Comparison of ENCODE assay signal across 8 cellular contexts in the genomic region with DNA sequence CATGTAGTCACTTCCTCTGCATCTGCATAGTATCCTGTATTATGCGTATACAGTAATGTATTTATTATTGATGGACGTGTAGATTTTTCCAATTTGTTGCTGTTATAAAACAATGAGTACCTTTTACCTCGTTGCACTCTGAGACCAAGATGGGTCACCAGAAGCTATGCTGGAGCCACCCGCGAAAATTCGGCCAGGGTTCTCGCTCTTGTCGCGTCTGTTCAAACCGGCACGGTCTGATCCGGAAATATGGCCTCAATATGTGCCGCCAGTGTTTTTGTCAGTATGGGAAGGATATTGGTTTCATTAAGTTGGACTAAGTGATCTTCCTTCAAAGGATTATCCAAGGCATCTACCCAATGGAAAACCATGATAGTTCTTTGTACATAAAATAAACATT. TPM values are rescaled to one million over a fixed set of nuclear protein-coding genes. Genes with fewer than 3 reads are reported as not detected.
DNase-seq lines count a peak whose midpoint lies in the region; TF ChIP-seq lines count a peak whose summit lies in the region.

No MANE protein-coding gene starts in this region.

- H3K9ac ChIP-seq in mammary epithelial cell (ENCODE audit: insufficient read depth, low read length): peak overlapping the region; percentile 91

- H4K20me1 ChIP-seq in mammary epithelial cell (ENCODE audit: insufficient read depth, low read length): no peaks in the 10 kb centered on the region

- H3K9me3 ChIP-seq in BE2C: no peaks in the 10 kb centered on the region
- no peaks in the 10 kb centered on the region for H3K9me3 ChIP-seq in mammary epithelial cell (replicated peaks; ENCODE audit: insufficient read depth, low read length)
- H3K9me3 ChIP-seq in muscle layer of duodenum (ENCODE audit: control insufficient read depth in 1 of 2, low read length in 2 of 2): no peaks in the 10 kb centered on the region

- WGBS in mammary epithelial cell (ENCODE audit: low coverage, missing lambda C conversion rate): 9% methylated on average over 13 of the region's 13 CpGs

- DNase-seq in BE2C (no peak), KBM-7 (peak; percentile 11), mammary epithelial cell (no peak), glomerular visceral epithelial cell (ENCODE audit: extremely low spot score) (no peak), D341Med (ENCODE audit: low spot score) (no peak), GM03348 (ENCODE audit: low spot score) (no peak), NCI-H128 (lab: John Stamatoyannopoulos, UW; ENCODE audit: unreplicated experiment) (no peak)

- peaks cover 76% of the 10 kb centered on the region for H3K79me2 ChIP-seq in mammary epithelial cell (ENCODE audit: insufficient read depth, low read length)

- no peaks in the 10 kb centered on the region for H3K27me3 ChIP-seq in BE2C
- no peaks in the 10 kb centered on the region for H3K27me3 ChIP-seq in mammary epithelial cell (ENCODE audit: insufficient read depth, low read length)
- no peaks in the 10 kb centered on the region for H3K27me3 ChIP-seq in muscle layer of duodenum (ENCODE audit: low read depth, low read length)

- peak overlapping the region; percentile 95 for H3K4me2 ChIP-seq in mammary epithelial cell (ENCODE audit: insufficient read depth, low read depth, low read length)

- no peaks in the 10 kb centered on the region for H3K4me1 ChIP-seq in BE2C
- H3K4me1 ChIP-seq in mammary epithelial cell (ENCODE audit: insufficient read depth, low read length): peaks cover 5% of the 10 kb centered on the region
- peaks cover 11 to 61% of the 10 kb centered on the region in 2 donors for H3K4me1 ChIP-seq in muscle layer of duodenum (ENCODE audit: control insufficient read depth in 1 of 2, insufficient read depth in 2 of 2, low read length in 2 of 2)

- CTCF ChIA-PET in mammary epithelial cell (lab: Charles Lee; ENCODE audit: low non-redundant PET): no interaction called here

- H3K4me3 ChIP-seq in BE2C (ENCODE audit: low read depth, low read length) (peak overlapping the region; percentile 97), mammary epithelial cell (replicated peaks in 1 of 3; ENCODE audit: insufficient read depth in 1 of 3, low read depth in 2 of 3, low read length in 3 of 3) (peak overlapping the region; percentile 66 to 88 (median 88)), muscle layer of duodenum (ENCODE audit: low read depth in 1 of 2, low read length in 2 of 2) (peak overlapping the region; percentile 91)

- dilution Hi-C loops in mammary epithelial cell (cut with HindIII; ENCODE audit: low sequenced_read_pairs): no loop called here

- H3K27ac ChIP-seq in mammary epithelial cell (ENCODE audit: insufficient read depth, low read depth, low read length) (no peak overlapping the region), muscle layer of duodenum (ENCODE audit: low read length) (peak overlapping the region; percentile 90)

- in situ Hi-C loops in KBM-7 (cut with MboI; ENCODE audit: low pct_unique_long_range_greater_than_20kb, low sequenced_read_pairs) (no loop called here), mammary epithelial cell (cut with MboI; ENCODE audit: low sequenced_read_pairs in 2 of 2) (no loop called here)

- no peak for TF ChIP-seq CTCF in BE2C (IDR thresholded peaks at IDR 0.05; ENCODE audit: low read depth, low read length)
- TF ChIP-seq CTCF in mammary epithelial cell (conservative IDR thresholded peaks at IDR 0.05 in 1 of 2, IDR thresholded peaks at IDR 0.05 in 1 of 2; ENCODE audit: extremely low read depth in 1 of 2, insufficient read depth in 1 of 2, low read depth in 1 of 2, low read length in 2 of 2): no peak

- no TSS peak for BruUV-seq in mammary epithelial cell (replicated peaks; lab: Mats Ljungman, UMichigan)

- H3K36me3 ChIP-seq in BE2C: peaks cover 18% of the 10 kb centered on the region
- no peaks in the 10 kb centered on the region for H3K36me3 ChIP-seq in mammary epithelial cell (ENCODE audit: insufficient read depth, low read length)
- H3K36me3 ChIP-seq in muscle layer of duodenum (ENCODE audit: control insufficient read depth in 1 of 2, insufficient read depth in 2 of 2, low read length in 2 of 2): peaks cover 3 to 10% of the 10 kb centered on the region in 2 donors

- intact Hi-C loops in mammary epithelial cell (cut with micrococcal nuclease): no loop called here

- no peak overlapping the region for H2AFZ ChIP-seq in mammary epithelial cell (ENCODE audit: low read depth, low read length)

RNA-seq across cellular contexts. Expression of a gene that starts 1.0 kb away (rescaled TPM):
- polyA plus RNA-seq in BE2C (2012; ENCODE audit: insufficient read depth, insufficient read length, low read depth): 144 TPM
- total RNA-seq in mammary epithelial cell: 100 to 1,000 TPM; 110 to 112 TPM
- polyA plus RNA-seq in mammary epithelial cell: 143 TPM
- polyA minus RNA-seq in mammary epithelial cell: 135 TPM

RNA-seq across cellular contexts. Expression of a gene that starts 3.9 kb away (rescaled TPM):
- polyA plus RNA-seq in BE2C (2012; ENCODE audit: insufficient read depth, insufficient read length, low read depth): 37.7 TPM
- 10 to 100 TPM; 11.5 to 29.4 TPM for total RNA-seq in mammary epithelial cell
- 13.6 TPM for polyA plus RNA-seq in mammary epithelial cell
- polyA minus RNA-seq in mammary epithelial cell: 6.4 TPM

RNA-seq across cellular contexts. Expression of a gene that starts 51.2 kb away (rescaled TPM):
- 42.1 TPM for polyA plus RNA-seq in BE2C (2012; ENCODE audit: insufficient read depth, insufficient read length, low read depth)
- 10 to 100 TPM; 48.7 to 49.1 TPM for total RNA-seq in mammary epithelial cell
- 60.4 TPM for polyA plus RNA-seq in mammary epithelial cell
- 46.9 TPM for polyA minus RNA-seq in mammary epithelial cell
